ENCODE assay signal across 22 cellular contexts in genomic region chr19:28463493-28464053, GRCh38.
"Had no signal": no experiment of that assay in that cellular context is flagged by ENCODE, and none has a peak within 500 bp of the region (broad histone marks: within the 10 kb centered on the region; RNA-seq: fewer than 3 reads in every experiment).

No MANE protein-coding gene starts in this region.

- H3K36me3 ChIP-seq: esophagus squamous epithelium, gastroesophageal sphincter, ovary, suprapubic skin, tibial artery, upper lobe of left lung, vagina had no signal

- H3K27me3 ChIP-seq: esophagus squamous epithelium, ovary, suprapubic skin, upper lobe of left lung, vagina had no signal

- DNase-seq: esophagus squamous epithelium; foreskin fibroblast; glutamatergic neuron; islet precursor cell; left ventricle myocardium superior; mesendoderm; naive B cell; nephron progenitor cell; nucleus accumbens; ovary; right cardiac atrium; stimulated activated CD4-positive, alpha-beta T cell treated with anti-CD3 and anti-CD28 coated beads, Interleukin-4, amount 100 ng/mL, for 1 hour; stimulated activated CD8-positive, alpha-beta memory T cell treated with anti-CD3 and anti-CD28 coated beads, Interleukin-4, amount 100 ng/mL, for 48 hours; stimulated activated naive CD8-positive, alpha-beta T cell treated with anti-CD3 and anti-CD28 coated beads, Interleukin-15, Interleukin-2, amounts not matched to agents 100 U/mL and 50 U/mL, for 24 hours; tibial artery; upper lobe of left lung had no signal

- H3K4me2 ChIP-seq: smooth muscle cell had no signal

- ATAC-seq: gastroesophageal sphincter; left ventricle myocardium superior; right cardiac atrium; stimulated activated effector memory CD8-positive, alpha-beta T cell treated with anti-CD3 and anti-CD28 coated beads, Interleukin-12 subunit alpha, Interleukin-12 subunit beta, amount 100 ng/mL, for 72 hours; stimulated activated naive CD8-positive, alpha-beta T cell treated with anti-CD3 and anti-CD28 coated beads, Interleukin-15, Interleukin-2, amounts not matched to agents 100 U/mL and 50 U/mL, for 24 hours had no signal

- H3K9me3 ChIP-seq: esophagus squamous epithelium, gastroesophageal sphincter, ovary, suprapubic skin, tibial artery, upper lobe of left lung, vagina had no signal

- H3K27ac ChIP-seq: esophagus squamous epithelium, gastroesophageal sphincter, ovary, suprapubic skin, tibial artery, upper lobe of left lung, vagina had no signal

- H3K4me3 ChIP-seq: esophagus squamous epithelium, gastroesophageal sphincter, lung, ovary, smooth muscle cell, suprapubic skin, tibial artery, upper lobe of left lung, vagina had no signal

- H3K4me1 ChIP-seq: gastroesophageal sphincter, tibial artery, vagina had no signal
